ENCODE assay signal across 16 cellular contexts in genomic region chr2:53575606-53576360, GRCh38.
A peak's percentile ranks its signal among the peaks of the same experiment; 100 is the strongest.
DNase-seq lines count a peak whose midpoint lies in the region; ATAC-seq lines count a peak whose summit lies in the region.
"Had no signal": no experiment of that assay in that cellular context is flagged by ENCODE, and none has a peak within 500 bp of the region (broad histone marks: within the 10 kb centered on the region; RNA-seq: fewer than 3 reads in every experiment).

No MANE protein-coding gene starts in this region.

- no peaks in the 10 kb centered on the region for H3K9me3 Mint-ChIP-seq in activated T-cell treated with anti-CD3 and anti-CD28 coated beads, Interleukin-2, amount 50 U/mL, for 4 hours
- H3K9me3 Mint-ChIP-seq: activated T-helper 17 cell treated with anti-CD3 and anti-CD28 coated beads, Interleukin-2, amount 50 U/mL, for 72 hours had no signal

- no peaks in the 10 kb centered on the region for H3K9me3 ChIP-seq in neuronal stem cell (replicated peaks in 1 of 2; ENCODE audit: control insufficient read depth in 2 of 2, insufficient read depth in 1 of 2, low read depth in 1 of 2, low read length in 2 of 2)
- H3K9me3 ChIP-seq: BLaER1, upper lobe of right lung had no signal

- H2BK5ac ChIP-seq in neuronal stem cell (ENCODE audit: low read length) = no peak overlapping the region

- peak overlapping the region; percentile 70 for H2AFZ ChIP-seq in neuronal stem cell (ENCODE audit: low read length)

- no peak overlapping the region for H3K4me2 ChIP-seq in neuronal stem cell (ENCODE audit: insufficient read depth, low read length, poor library complexity, severe bottlenecking)
- H3K4me2 ChIP-seq: BLaER1 had no signal

- H3K27me3 ChIP-seq in neuronal stem cell (ENCODE audit: control insufficient read depth in 3 of 3, insufficient read depth in 3 of 3, low read depth in 1 of 3, low read length in 3 of 3) = no peaks in the 10 kb centered on the region
- H3K27me3 ChIP-seq: BLaER1, upper lobe of right lung had no signal

- no peaks in the 10 kb centered on the region for H3K36me3 ChIP-seq in neuronal stem cell (replicated peaks in 1 of 2; ENCODE audit: control insufficient read depth in 2 of 2, insufficient read depth in 2 of 2, low read length in 2 of 2)
- H3K36me3 ChIP-seq: BLaER1, upper lobe of right lung had no signal

- H3K4me3 ChIP-seq in neuronal stem cell (ENCODE audit: low read length in 2 of 2) = no peak overlapping the region
- H3K4me3 ChIP-seq: BLaER1, GM12878, upper lobe of right lung had no signal

- no peak overlapping the region for H2BK12ac ChIP-seq in neuronal stem cell (ENCODE audit: low read length)

- H3K4me1 Mint-ChIP-seq in activated T-cell treated with anti-CD3 and anti-CD28 coated beads, Interleukin-2, amount 50 U/mL, for 4 hours (ENCODE audit: low read depth) = no peaks in the 10 kb centered on the region
- H3K4me1 Mint-ChIP-seq: activated T-helper 17 cell treated with anti-CD3 and anti-CD28 coated beads, Interleukin-2, amount 50 U/mL, for 72 hours had no signal

- no CpG with 5 or more reads among the region's 8 CpGs for WGBS in neuronal stem cell (ENCODE audit: extremely low coverage in 2 of 2, insufficient read length in 2 of 2, insufficient replicate concordance in 1 of 2), 2 donors

- no peak overlapping the region for H3K9ac ChIP-seq in neuronal stem cell (ENCODE audit: low read depth, low read length, poor library complexity)
- H3K9ac ChIP-seq: BLaER1 had no signal

- no peak overlapping the region for H3K18ac ChIP-seq in neuronal stem cell (ENCODE audit: low read length)

- no peak overlapping the region for H2BK120ac ChIP-seq in neuronal stem cell (ENCODE audit: low read depth, low read length)

- no peaks in the 10 kb centered on the region for H3K79me1 ChIP-seq in neuronal stem cell (ENCODE audit: low read depth, low read length)

- H3K27me3 Mint-ChIP-seq in activated T-cell treated with anti-CD3 and anti-CD28 coated beads, Interleukin-2, amount 50 U/mL, for 4 hours (ENCODE audit: low read depth) = peaks cover 5% of the 10 kb centered on the region

- H3K36me3 Mint-ChIP-seq in activated T-cell treated with anti-CD3 and anti-CD28 coated beads, Interleukin-2, amount 50 U/mL, for 4 hours (ENCODE audit: insufficient read depth) = no peaks in the 10 kb centered on the region

- H3K27ac ChIP-seq in neuronal stem cell (replicated peaks; ENCODE audit: low read length) (peak overlapping the region; percentile 34), substantia nigra (ENCODE audit: low read depth, low read length, poor library complexity, severe bottlenecking) (no peak overlapping the region)
- H3K27ac ChIP-seq: BLaER1, upper lobe of right lung had no signal

- H3K4me3 Mint-ChIP-seq in activated T-cell treated with anti-CD3 and anti-CD28 coated beads, Interleukin-2, amount 50 U/mL, for 4 hours = no peak overlapping the region
- H3K4me3 Mint-ChIP-seq: activated T-helper 17 cell treated with anti-CD3 and anti-CD28 coated beads, Interleukin-2, amount 50 U/mL, for 72 hours had no signal

- no peak overlapping the region for H3K14ac ChIP-seq in neuronal stem cell (ENCODE audit: low read length)

- no peak overlapping the region for H4K8ac ChIP-seq in neuronal stem cell (ENCODE audit: low read depth, low read length)

- H2BK15ac ChIP-seq in neuronal stem cell (ENCODE audit: low read length) = no peak overlapping the region

- peaks cover 2 to 6% of the 10 kb centered on the region in 2 donors for H3K4me1 ChIP-seq in neuronal stem cell (ENCODE audit: control insufficient read depth in 2 of 2, insufficient read depth in 1 of 2, low read depth in 1 of 2, low read length in 2 of 2)
- H3K4me1 ChIP-seq: BLaER1, upper lobe of right lung had no signal

- ATAC-seq in GM19397 (IDR thresholded peaks at IDR 0.05; ENCODE audit: unreplicated experiment) = no peak
- ATAC-seq in activated T-cell treated with anti-CD3 and anti-CD28 coated beads, Interleukin-2, amount 50 U/mL, for 4 hours = no peak
- ATAC-seq: activated T-helper 17 cell treated with anti-CD3 and anti-CD28 coated beads, Interleukin-2, amount 50 U/mL, for 72 hours; GM12878; upper lobe of right lung had no signal

- H4K91ac ChIP-seq in neuronal stem cell (ENCODE audit: low read depth, low read length, poor library complexity) = no peak overlapping the region

- H3K4ac ChIP-seq in neuronal stem cell (ENCODE audit: low read length) = no peak overlapping the region

- DNase-seq in GM03348 (ENCODE audit: low spot score) = peak; percentile 37
- peak; percentile 82 for DNase-seq in NCI-H2107 treated with DMSO at 0.1 percent for 48 hours (lab: John Stamatoyannopoulos, UW; ENCODE audit: unreplicated experiment)
- peak; percentile 6 for DNase-seq in cerebellum (ENCODE audit: low spot score)
- no peak for DNase-seq in neuronal stem cell (ENCODE audit: low spot score)
- DNase-seq in NCI-H526 (lab: John Stamatoyannopoulos, UW) = no peak
- DNase-seq in substantia nigra (lab: John Stamatoyannopoulos, UW) = no peak
- DNase-seq in activated T-cell treated with anti-CD3 and anti-CD28 coated beads, Interleukin-2, amount 50 U/mL, for 4 hours = no peak
- DNase-seq: activated CD4-positive, alpha-beta T cell treated with anti-CD3 and anti-CD28 coated beads, Interleukin-2, amount 50 U/mL, for 48 hours; DND-41; effector CD4-positive, alpha-beta T cell; NK-92 treated with Interleukin-12 subunit alpha and Interleukin-12 subunit beta, amount 100 ng/mL, for 24 hours; upper lobe of right lung had no signal

- no peak overlapping the region for H2AK5ac ChIP-seq in neuronal stem cell (ENCODE audit: low read depth, low read length)

- H3K23ac ChIP-seq in neuronal stem cell (ENCODE audit: low read depth, low read length, poor library complexity) = no peak overlapping the region

Comparison
In these comparisons a context has a peak if more than half of its experiments do, and no peak if none do; other contexts are left out.
1. DNase-seq: peak in GM03348 (single experiment), NCI-H2107 treated with DMSO at 0.1 percent for 48 hours (single experiment) and cerebellum (single experiment); none in neuronal stem cell (single experiment), NCI-H526 (0 of 2), substantia nigra (0 of 49) and activated T-cell treated with anti-CD3 and anti-CD28 coated beads, Interleukin-2, amount 50 U/mL, for 4 hours (single experiment).